Comparison of ENCODE assay signal across 23 cellular contexts in genomic region chr1:37255868-37256267, GRCh38.
"Had no signal": no experiment of that assay in that cellular context is flagged by ENCODE, and none has a peak within 500 bp of the region (broad histone marks: within the 10 kb centered on the region; RNA-seq: fewer than 3 reads in every experiment).

No MANE protein-coding gene starts in this region.

- ATAC-seq: activated CD4-positive, alpha-beta T cell treated with anti-CD3 and anti-CD28 coated beads for 36 hours; gastroesophageal sphincter; left ventricle myocardium superior; sciatic nerve; stimulated activated effector memory CD8-positive, alpha-beta T cell treated with anti-CD3 and anti-CD28 coated beads, Interleukin-12 subunit alpha, Interleukin-12 subunit beta, amount 100 ng/mL, for 72 hours had no signal

- H3K36me3 ChIP-seq: ascending aorta, brain microvascular endothelial cell, gastroesophageal sphincter, ovary, thoracic aorta had no signal

- H3K4me3 Mint-ChIP-seq: activated CD4-positive, alpha-beta T cell treated with anti-CD3 and anti-CD28 coated beads for 36 hours; activated naive CD4-positive, alpha-beta T cell treated with anti-CD3 and anti-CD28 coated beads for 36 hours; activated naive CD8-positive, alpha-beta T cell treated with anti-CD3 and anti-CD28 coated beads, Interleukin-2, amount 10 ng/mL, durations not matched to agents 7 days and 5 days; nephron; stimulated activated effector memory CD8-positive, alpha-beta T cell treated with anti-CD3 and anti-CD28 coated beads, Interleukin-12 subunit alpha, Interleukin-12 subunit beta, amount 100 ng/mL, for 72 hours; stimulated activated naive CD8-positive, alpha-beta T cell treated with anti-CD3 and anti-CD28 coated beads, Interleukin-15, Interleukin-2, amounts not matched to agents 100 ng/mL and 50 ng/mL, for 24 hours had no signal

- H3K4me1 ChIP-seq: ascending aorta, gastroesophageal sphincter had no signal

- H3K4me3 ChIP-seq: ascending aorta, gastroesophageal sphincter, ovary, skin epidermis, thoracic aorta had no signal

- H3K27ac ChIP-seq: ascending aorta, brain microvascular endothelial cell, gastroesophageal sphincter, ovary, skin epidermis, thoracic aorta had no signal

- DNase-seq: activated CD4-positive, CD25-positive, alpha-beta regulatory T cell; activated CD8-positive, alpha-beta memory T cell treated with anti-CD3 and anti-CD28 coated beads for 24 hours; activated effector memory CD4-positive, alpha-beta T cell treated with anti-CD3 and anti-CD28 coated beads, Interleukin-2, amount 50 U/mL, for 16 hours; left cardiac atrium; left ventricle myocardium superior; ovary; stimulated activated CD4-positive, alpha-beta T cell treated with anti-CD3 and anti-CD28 coated beads, Interleukin-4, amount 100 ng/mL, for 24 hours had no signal

- FAIRE-seq: endothelial cell of umbilical vein, keratinocyte, urothelium cell line had no signal

- H3K27ac Mint-ChIP-seq: activated CD4-positive, alpha-beta T cell treated with anti-CD3 and anti-CD28 coated beads for 36 hours; activated naive CD4-positive, alpha-beta T cell treated with anti-CD3 and anti-CD28 coated beads for 36 hours; activated naive CD8-positive, alpha-beta T cell treated with anti-CD3 and anti-CD28 coated beads, Interleukin-2, amount 10 ng/mL, durations not matched to agents 7 days and 5 days; nephron; progenitor cell of endocrine pancreas; stimulated activated effector memory CD8-positive, alpha-beta T cell treated with anti-CD3 and anti-CD28 coated beads, Interleukin-12 subunit alpha, Interleukin-12 subunit beta, amount 100 ng/mL, for 72 hours; stimulated activated naive CD8-positive, alpha-beta T cell treated with anti-CD3 and anti-CD28 coated beads, Interleukin-15, Interleukin-2, amounts not matched to agents 100 ng/mL and 50 ng/mL, for 24 hours had no signal

- H3K27me3 ChIP-seq: ascending aorta, brain microvascular endothelial cell, ovary had no signal

- H3K4me1 Mint-ChIP-seq: activated CD4-positive, alpha-beta T cell treated with anti-CD3 and anti-CD28 coated beads for 36 hours; activated naive CD8-positive, alpha-beta T cell treated with anti-CD3 and anti-CD28 coated beads, Interleukin-2, amount 10 ng/mL, durations not matched to agents 7 days and 5 days; nephron; stimulated activated effector memory CD8-positive, alpha-beta T cell treated with anti-CD3 and anti-CD28 coated beads, Interleukin-12 subunit alpha, Interleukin-12 subunit beta, amount 100 ng/mL, for 72 hours had no signal

- H3K9me3 Mint-ChIP-seq: activated naive CD4-positive, alpha-beta T cell treated with anti-CD3 and anti-CD28 coated beads for 36 hours; activated naive CD8-positive, alpha-beta T cell treated with anti-CD3 and anti-CD28 coated beads, Interleukin-2, amount 10 ng/mL, durations not matched to agents 7 days and 5 days; nephron; stimulated activated naive CD8-positive, alpha-beta T cell treated with anti-CD3 and anti-CD28 coated beads, Interleukin-15, Interleukin-2, amounts not matched to agents 100 ng/mL and 50 ng/mL, for 24 hours had no signal

- H3K36me3 Mint-ChIP-seq: activated naive CD8-positive, alpha-beta T cell treated with anti-CD3 and anti-CD28 coated beads, Interleukin-2, amount 10 ng/mL, durations not matched to agents 7 days and 5 days; stimulated activated effector memory CD8-positive, alpha-beta T cell treated with anti-CD3 and anti-CD28 coated beads, Interleukin-12 subunit alpha, Interleukin-12 subunit beta, amount 100 ng/mL, for 72 hours had no signal

- H3K9me3 ChIP-seq: ascending aorta, gastroesophageal sphincter, ovary, thoracic aorta had no signal
